ENCODE assay signal across 8 cellular contexts in the genomic region with DNA sequence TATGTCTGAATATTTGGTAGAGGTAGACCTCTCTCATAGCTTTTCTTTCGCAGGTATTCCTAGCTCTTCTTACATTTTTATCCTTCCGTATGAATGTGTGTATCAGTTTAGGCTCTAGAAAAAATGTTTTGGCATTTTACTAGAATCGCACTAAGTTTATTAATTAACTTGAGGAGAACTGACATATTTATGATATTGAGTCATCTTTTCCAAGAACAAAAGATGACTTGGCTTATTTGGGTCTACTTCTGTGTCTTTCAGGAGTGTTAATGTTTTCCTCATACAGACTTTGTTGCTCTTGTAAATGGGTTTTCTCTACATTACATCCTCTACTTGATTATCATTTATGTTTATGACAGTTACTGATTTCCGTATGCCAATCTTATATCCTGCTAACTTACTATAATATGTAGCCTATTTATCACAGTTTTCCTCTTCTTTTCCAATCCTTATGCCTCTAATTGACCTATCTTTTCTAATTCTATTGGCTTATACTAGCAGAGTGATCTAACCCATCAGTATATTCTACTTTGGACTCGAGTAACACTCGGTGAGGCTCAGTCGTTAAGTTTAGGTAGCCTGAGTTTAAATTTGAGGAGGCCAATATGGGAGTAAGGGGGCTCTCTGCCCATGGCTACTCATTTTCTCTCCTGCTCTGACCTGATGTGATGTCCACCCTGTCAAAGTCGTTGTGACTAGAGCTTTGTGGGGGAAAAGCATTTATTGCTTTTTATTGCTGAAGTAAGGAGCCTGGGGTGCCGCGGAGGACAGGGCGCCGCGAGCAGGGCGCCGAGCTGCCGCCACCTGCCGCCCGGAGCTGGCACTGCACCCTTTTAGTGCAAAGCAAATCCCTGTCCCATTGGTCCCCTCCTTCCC. TPM values are rescaled to one million over a fixed set of nuclear protein-coding genes. Genes with fewer than 3 reads are reported as not detected.
A peak's percentile ranks its signal among the peaks of the same experiment; 100 is the strongest.
DNase-seq lines count a peak whose midpoint lies in the region; TF ChIP-seq lines count a peak whose summit lies in the region.

No MANE protein-coding gene starts in this region.

- H3K27ac Mint-ChIP-seq in immature natural killer cell: no peak overlapping the region

- H3K27me3 Mint-ChIP-seq in immature natural killer cell (ENCODE audit: low read depth in 3 of 3): peaks cover 0 to 3% (median 1%) of the 10 kb centered on the region in 3 donors

- no peaks in the 10 kb centered on the region for H3K36me3 Mint-ChIP-seq in immature natural killer cell

- no peaks in the 10 kb centered on the region for H3K9me3 ChIP-seq in WERI-Rb-1 (ENCODE audit: severe bottlenecking)

- no peak overlapping the region; the same call in 1 of the 2 replicates for H3K27ac ChIP-seq in WERI-Rb-1
- no peak overlapping the region for H3K27ac ChIP-seq in brain microvascular endothelial cell

- DNase-seq in NCI-H2029 (lab: John Stamatoyannopoulos, UW) (peak; percentile 18), NCI-H2029 treated with DMSO at 0.1 percent for 48 hours (lab: John Stamatoyannopoulos, UW) (no peak), NCI-H2107 treated with DMSO at 0.1 percent for 48 hours (lab: John Stamatoyannopoulos, UW; ENCODE audit: unreplicated experiment) (peak; percentile 52), WERI-Rb-1 (peak; percentile 84), brain microvascular endothelial cell (peak; percentile 54), immature natural killer cell (peak; percentile 57 to 71 (median 65)), GF-D8 (lab: John Stamatoyannopoulos, UW) (no peak)
- DNase-seq in stimulated activated CD4-positive, alpha-beta T cell treated with anti-CD3 and anti-CD28 coated beads, Interleukin-12 subunit alpha, Interleukin-12 subunit beta, amount 100 ng/mL, for 4 hours: peak; percentile 78

- H3K36me3 ChIP-seq in WERI-Rb-1 (no peaks in the 10 kb centered on the region), brain microvascular endothelial cell (replicated peaks) (no peaks in the 10 kb centered on the region)

- no peak overlapping the region for H3K4me3 Mint-ChIP-seq in immature natural killer cell

- no peaks in the 10 kb centered on the region for H3K4me1 Mint-ChIP-seq in immature natural killer cell

- H3K27me3 ChIP-seq in WERI-Rb-1 (ENCODE audit: insufficient read depth, low read depth, severe bottlenecking) (no peaks in the 10 kb centered on the region), brain microvascular endothelial cell (replicated peaks) (no peaks in the 10 kb centered on the region)

- no peak overlapping the region for H3K4me3 ChIP-seq in WERI-Rb-1 (ENCODE audit: low read depth, low read length)
- no peak overlapping the region for H3K4me3 ChIP-seq in brain microvascular endothelial cell (ENCODE audit: low read depth, low read length)

- H3K9me3 Mint-ChIP-seq in immature natural killer cell: no peaks in the 10 kb centered on the region

- in situ Hi-C loops in brain microvascular endothelial cell (cut with HindIII; ENCODE audit: low pct_ligation_motif_present, low sequenced_read_pairs): no loop called here

- TF ChIP-seq CTCF in WERI-Rb-1 (IDR thresholded peaks at IDR 0.05; ENCODE audit: low read depth, low read length) (peak; percentile 98), brain microvascular endothelial cell (IDR thresholded peaks at IDR 0.05; ENCODE audit: low read depth, low read length, missing control alignments) (peak; percentile 76)

RNA-seq across cellular contexts. Expression of gene ST6GALNAC1, which starts 20.0 kb away (rescaled TPM):
- polyA plus RNA-seq in immature natural killer cell: not detected

RNA-seq across cellular contexts. Expression of gene ST6GALNAC2, which starts 37.8 kb away (rescaled TPM):
- polyA plus RNA-seq in immature natural killer cell: under 1 TPM in 1 of 3 donors, not detected in 2; 0.24 TPM

Comparison
In these comparisons a context has a peak if more than half of its experiments do, and no peak if none do; other contexts are left out.
1. DNase-seq: peak in NCI-H2029 (single experiment), NCI-H2107 treated with DMSO at 0.1 percent for 48 hours (single experiment), WERI-Rb-1 (single experiment), brain microvascular endothelial cell (single experiment), immature natural killer cell (3 of 3) and stimulated activated CD4-positive, alpha-beta T cell treated with anti-CD3 and anti-CD28 coated beads, Interleukin-12 subunit alpha, Interleukin-12 subunit beta, amount 100 ng/mL, for 4 hours (single experiment); none in NCI-H2029 treated with DMSO at 0.1 percent for 48 hours (single experiment) and GF-D8 (single experiment).